ENCODE assay signal across 32 cellular contexts in genomic region chr20:41978875-41979274, GRCh38.
"Had no signal": no experiment of that assay in that cellular context is flagged by ENCODE, and none has a peak within 500 bp of the region (broad histone marks: within the 10 kb centered on the region; RNA-seq: fewer than 3 reads in every experiment).

No MANE protein-coding gene starts in this region.

- H3K27ac ChIP-seq: KMS-11 had no signal

- DNase-seq: Karpas-422, Kasumi-1, MG63, MM.1S, MV-4-11, NCI-H1092, NCI-H1092 treated with DMSO at 0.1 percent for 48 hours, NCI-H1105, NCI-H1417 treated with DMSO at 0.1 percent for 48 hours, NCI-H1436, NCI-H1436 treated with DMSO at 0.1 percent for 48 hours, NCI-H146, NCI-H1694, NCI-H1694 treated with DMSO at 0.1 percent for 48 hours, NCI-H187, NCI-H187 treated with DMSO at 0.1 percent for 48 hours, NCI-H1930, NCI-H2029, NCI-H2029 treated with DMSO at 0.1 percent for 48 hours, NCI-H2081, NCI-H2081 treated with DMSO at 0.1 percent for 48 hours, NCI-H2107, NCI-H2171, NCI-H2171 treated with DMSO at 0.1 percent for 48 hours, NCI-H2227 treated with DMSO at 0.1 percent for 48 hours, NCI-H226, NCI-H345, NCI-H446, NCI-H446 treated with DMSO at 0.1 percent for 48 hours, NCI-H510A, NCI-H510A treated with DMSO at 0.1 percent for 48 hours had no signal

- H3K27me3 ChIP-seq: MG63 had no signal

- H3K36me3 ChIP-seq: MG63 had no signal

- H3K4me3 ChIP-seq: MG63 had no signal

- H3K9me3 ChIP-seq: MG63 had no signal
